In genomic region chr19:13212759-13213330, GRCh38 we compare ENCODE assay signal across 8 cellular contexts.
DNase-seq lines count a peak whose midpoint lies in the region; TF ChIP-seq lines count a peak whose summit lies in the region.

No MANE protein-coding gene starts in this region.

- DNase-seq in GM12865 (ENCODE audit: low read depth) (peak; percentile 86), MV-4-11 (lab: John Stamatoyannopoulos, UW) (peak; percentile 49), cerebellar cortex (ENCODE audit: low spot score) (peak; percentile 76), lung microvascular endothelial cell (ENCODE audit: low read depth in 2 of 2) (peak; percentile 62 to 79), OCI-M2 (lab: John Stamatoyannopoulos, UW; ENCODE audit: unreplicated experiment) (no peak), AG08396 (ENCODE audit: low spot score) (no peak)
- peak; percentile 49 for DNase-seq in activated CD4-positive, CD25-positive, alpha-beta regulatory T cell treated with anti-CD3 and anti-CD28 coated beads, Interleukin-2, amount 50 U/mL, for 16 hours (ENCODE audit: low read depth, low spot score)
- DNase-seq in stimulated activated CD8-positive, alpha-beta memory T cell treated with anti-CD3 and anti-CD28 coated beads, Interleukin-7, amount 100 ng/mL, for 1 hour (ENCODE audit: low read depth in 2 of 2): peak; percentile 41 to 52

- TF ChIP-seq CTCF in GM12865 (IDR thresholded peaks at IDR 0.05; ENCODE audit: insufficient read depth, low read depth, low read length, missing control alignments): peak; percentile 78

- no peak overlapping the region for H3K4me3 ChIP-seq in GM12865 (ENCODE audit: low read depth, low read length)

Comparison
In these comparisons a context has a peak if more than half of its experiments do, and no peak if none do; other contexts are left out.
1. DNase-seq: peak in GM12865 (single experiment), MV-4-11 (single experiment), activated CD4-positive, CD25-positive, alpha-beta regulatory T cell treated with anti-CD3 and anti-CD28 coated beads, Interleukin-2, amount 50 U/mL, for 16 hours (single experiment), cerebellar cortex (single experiment), lung microvascular endothelial cell (2 of 2) and stimulated activated CD8-positive, alpha-beta memory T cell treated with anti-CD3 and anti-CD28 coated beads, Interleukin-7, amount 100 ng/mL, for 1 hour (2 of 2); none in OCI-M2 (single experiment) and AG08396 (single experiment).